In genomic region chr4:37762294-37763163, GRCh38 we compare ENCODE assay signal across 10 cellular contexts.
DNase-seq lines count a peak whose midpoint lies in the region; ATAC-seq and TF ChIP-seq lines count a peak whose summit lies in the region.
"Had no signal": no experiment of that assay in that cellular context is flagged by ENCODE, and none has a peak within 500 bp of the region (broad histone marks: within the 10 kb centered on the region; RNA-seq: fewer than 3 reads in every experiment).

No MANE protein-coding gene starts in this region.

- TF ChIP-seq CTCF in IMR-90 (conservative IDR thresholded peaks at IDR 0.05; ENCODE audit: low read depth, low read length) (no peak), colonic mucosa (IDR thresholded peaks at IDR 0.05) (no peak)

- POLR2A ChIA-PET in IMR-90 (lab: Charles Lee; ENCODE audit: unreplicated experiment): no interaction called here

- CTCF ChIA-PET in IMR-90 (lab: Yijun Ruan, JAX): no interaction called here
- CTCF ChIA-PET in activated naive CD4-positive, alpha-beta T cell treated with anti-CD3 and anti-CD28 coated beads, Interleukin-2, amount 10 ng/mL, durations not matched to agents 7 days and 5 days (lab: Charles Lee): interaction anchor here (1.1 kb wide), 1 partner anchor 160 kb away, joined by 4 read pairs; no protein-coding TSS in a partner anchor

- H3K27me3 ChIP-seq in IMR-90 (ENCODE audit: control insufficient read depth, insufficient read depth, low read length) (peaks cover 14% of the 10 kb centered on the region), mesendoderm (ENCODE audit: insufficient read depth, low read length, poor library complexity) (no peaks in the 10 kb centered on the region), colonic mucosa (no peaks in the 10 kb centered on the region)

- TF ChIP-seq POLR2A in IMR-90 (IDR thresholded peaks at IDR 0.05; ENCODE audit: low read depth, low read length): no peak

- H3K4me3 ChIP-seq in IMR-90 (ENCODE audit: insufficient read depth, low read depth, low read length) (no peak overlapping the region), mesendoderm (ENCODE audit: low read length) (no peak overlapping the region), colonic mucosa (no peak overlapping the region)

- H3K79me2 ChIP-seq in mesendoderm (ENCODE audit: control insufficient read depth, insufficient read depth, low read length): no peaks in the 10 kb centered on the region

- no peak overlapping the region for H2BK20ac ChIP-seq in IMR-90 (ENCODE audit: low read depth, low read length)

- 60% methylated on average over 1 of the region's 6 CpGs; no CpG with 5 or more reads in 1 of the 2 experiments for WGBS in IMR-90 (ENCODE audit: extremely low coverage in 2 of 2, insufficient read length in 1 of 2), 2 experiments
- no CpG with 5 or more reads among the region's 6 CpGs for WGBS in mesendoderm (ENCODE audit: extremely low coverage, insufficient coverage, low lambda C conversion rate)

- H3K23ac ChIP-seq in IMR-90 (ENCODE audit: low read depth, low read length) (no peak overlapping the region), mesendoderm (ENCODE audit: low read length) (no peak overlapping the region)

- H2BK15ac ChIP-seq in IMR-90 (ENCODE audit: low read depth, low read length): no peak overlapping the region
- H2BK15ac ChIP-seq in mesendoderm (replicated peaks; ENCODE audit: low read depth): no peak overlapping the region

- no peak for TF ChIP-seq RAD21 in IMR-90 (IDR thresholded peaks at IDR 0.05; ENCODE audit: low read length)

- H3K9ac ChIP-seq in IMR-90 (ENCODE audit: low read depth, low read length) (no peak overlapping the region), mesendoderm (ENCODE audit: low read length) (no peak overlapping the region), colonic mucosa (ENCODE audit: low read depth in 2 of 2, low read length in 2 of 2) (no peak overlapping the region)

- intact Hi-C loops in IMR-90 (cut with micrococcal nuclease): no loop called here
- intact Hi-C loops in colonic mucosa (cut with DNase I): no loop called here

- H2BK120ac ChIP-seq in IMR-90 (ENCODE audit: low read depth, low read length) (no peak overlapping the region), mesendoderm (ENCODE audit: low read depth, low read length) (no peak overlapping the region)

- in situ Hi-C loops in IMR-90 (cut with MboI; ENCODE audit: low sequenced_read_pairs): no loop called here

- DNase-seq in ELR (ENCODE audit: low read depth) (peak; percentile 54), IMR-90 (peak; percentile 36), mesendoderm (peak; percentile 47), NCI-H1092 (lab: John Stamatoyannopoulos, UW) (no peak), amniotic stem cell (lab: John Stamatoyannopoulos, UW) (no peak), colonic mucosa (no peak)
- peak; percentile 30 for DNase-seq in activated naive CD4-positive, alpha-beta T cell treated with anti-CD3 and anti-CD28 coated beads, Interleukin-2, amount 10 ng/mL, durations not matched to agents 7 days and 5 days
- DNase-seq: activated gamma-delta T cell treated with Interleukin-2 at 50 U/mL for 16 hours, SW 1271 had no signal

- H3K4me1 ChIP-seq in IMR-90 (ENCODE audit: control insufficient read depth, insufficient read depth, low read length) (peaks cover 2% of the 10 kb centered on the region; the same call in 1 of the 2 replicates), mesendoderm (ENCODE audit: control insufficient read depth, low read depth, low read length) (no peaks in the 10 kb centered on the region), colonic mucosa (no peaks in the 10 kb centered on the region)

- H3K18ac ChIP-seq in IMR-90 (ENCODE audit: low read depth, low read length): no peak overlapping the region
- H3K18ac ChIP-seq in mesendoderm (ENCODE audit: low read length): no peak overlapping the region

- H3K14ac ChIP-seq in IMR-90 (replicated peaks; ENCODE audit: low read depth, low read length): no peak overlapping the region

- H3K56ac ChIP-seq in IMR-90 (ENCODE audit: extremely low read depth, insufficient read depth, low read length) (no peak overlapping the region), mesendoderm (ENCODE audit: low read length) (no peak overlapping the region)

- no peak overlapping the region for H2AFZ ChIP-seq in IMR-90 (replicated peaks; ENCODE audit: low read length, poor library complexity)

- peaks cover 1% of the 10 kb centered on the region for H3K36me3 Mint-ChIP-seq in activated naive CD4-positive, alpha-beta T cell treated with anti-CD3 and anti-CD28 coated beads, Interleukin-2, amount 10 ng/mL, durations not matched to agents 7 days and 5 days
- H3K36me3 Mint-ChIP-seq: natural killer cell treated with Interleukin-12 subunit alpha and Interleukin-12 subunit beta and Interleukin-15 and Interleukin-18, amount 100 ng/mL, for 72 hours had no signal

- ATAC-seq in IMR-90 (ENCODE audit: low read depth): peak; percentile 51
- ATAC-seq: natural killer cell treated with Interleukin-12 subunit alpha and Interleukin-12 subunit beta and Interleukin-15 and Interleukin-18, amount 100 ng/mL, for 72 hours had no signal

- no peak overlapping the region for H3K4ac ChIP-seq in IMR-90 (ENCODE audit: low read depth, low read length)
- H3K4ac ChIP-seq in mesendoderm (ENCODE audit: low read depth, low read length): no peak overlapping the region

- dilution Hi-C loops in IMR-90 (cut with HindIII; ENCODE audit: low sequenced_read_pairs, unreplicated experiment): no loop called here

- H4K5ac ChIP-seq in IMR-90 (ENCODE audit: low read depth, low read length) (no peak overlapping the region), mesendoderm (ENCODE audit: low read length) (no peak overlapping the region)

- peak overlapping the region; percentile 40; the same call in 1 of the 2 replicates for H3K4me2 ChIP-seq in IMR-90 (ENCODE audit: low read depth, low read length)
- no peak overlapping the region for H3K4me2 ChIP-seq in mesendoderm (ENCODE audit: low read length)

- no peak overlapping the region for H3K4me3 Mint-ChIP-seq in activated naive CD4-positive, alpha-beta T cell treated with anti-CD3 and anti-CD28 coated beads, Interleukin-2, amount 10 ng/mL, durations not matched to agents 7 days and 5 days
- H3K4me3 Mint-ChIP-seq: natural killer cell treated with Interleukin-12 subunit alpha and Interleukin-12 subunit beta and Interleukin-15 and Interleukin-18, amount 100 ng/mL, for 72 hours had no signal

- H3K27ac Mint-ChIP-seq in activated naive CD4-positive, alpha-beta T cell treated with anti-CD3 and anti-CD28 coated beads, Interleukin-2, amount 10 ng/mL, durations not matched to agents 7 days and 5 days: no peak overlapping the region
- H3K27ac Mint-ChIP-seq: natural killer cell treated with Interleukin-12 subunit alpha and Interleukin-12 subunit beta and Interleukin-15 and Interleukin-18, amount 100 ng/mL, for 72 hours had no signal

- no peak overlapping the region for H3K27ac ChIP-seq in IMR-90 (ENCODE audit: insufficient read depth, low read length)
- H3K27ac ChIP-seq in mesendoderm (ENCODE audit: low read depth, low read length): no peak overlapping the region
- H3K27ac ChIP-seq in colonic mucosa: no peak overlapping the region

- no peak overlapping the region for H4K8ac ChIP-seq in IMR-90 (ENCODE audit: low read depth in 2 of 2, low read length in 2 of 2)
- no peak overlapping the region for H4K8ac ChIP-seq in mesendoderm (ENCODE audit: low read depth, low read length)

- H3K9me3 ChIP-seq in IMR-90 (ENCODE audit: control insufficient read depth, insufficient read depth, low read length) (no peaks in the 10 kb centered on the region), colonic mucosa (no peaks in the 10 kb centered on the region)

- H3K36me3 ChIP-seq in IMR-90 (ENCODE audit: control insufficient read depth, insufficient read depth, low read length) (no peaks in the 10 kb centered on the region), mesendoderm (ENCODE audit: control insufficient read depth, insufficient read depth, low read length) (no peaks in the 10 kb centered on the region), colonic mucosa (no peaks in the 10 kb centered on the region)

- no TSS peak for BruUV-seq in IMR-90 (replicated peaks; lab: Mats Ljungman, UMichigan)

- no peak overlapping the region for H2AK9ac ChIP-seq in IMR-90 (replicated peaks; ENCODE audit: low read depth, low read length, poor library complexity)

- H4K91ac ChIP-seq in IMR-90 (ENCODE audit: insufficient read depth, low read depth, low read length): no peak overlapping the region

- no peaks in the 10 kb centered on the region for H3K9me3 Mint-ChIP-seq in activated naive CD4-positive, alpha-beta T cell treated with anti-CD3 and anti-CD28 coated beads, Interleukin-2, amount 10 ng/mL, durations not matched to agents 7 days and 5 days
- H3K9me3 Mint-ChIP-seq: natural killer cell treated with Interleukin-12 subunit alpha and Interleukin-12 subunit beta and Interleukin-15 and Interleukin-18, amount 100 ng/mL, for 72 hours had no signal

- no peaks in the 10 kb centered on the region for H3K9me1 ChIP-seq in IMR-90 (ENCODE audit: insufficient read depth, low read length)

- H2BK5ac ChIP-seq in IMR-90 (ENCODE audit: low read depth, low read length, poor library complexity, severe bottlenecking) (no peak overlapping the region), mesendoderm (ENCODE audit: low read length) (no peak overlapping the region)

- peaks cover 4% of the 10 kb centered on the region for H3K4me1 Mint-ChIP-seq in activated naive CD4-positive, alpha-beta T cell treated with anti-CD3 and anti-CD28 coated beads, Interleukin-2, amount 10 ng/mL, durations not matched to agents 7 days and 5 days

- no peaks in the 10 kb centered on the region for H4K20me1 ChIP-seq in IMR-90 (ENCODE audit: insufficient read depth, low read length)

- H2AK5ac ChIP-seq in IMR-90 (ENCODE audit: low read depth, low read length) (no peak overlapping the region), mesendoderm (ENCODE audit: low read length) (no peak overlapping the region)

- no peaks in the 10 kb centered on the region for H3K27me3 Mint-ChIP-seq in activated naive CD4-positive, alpha-beta T cell treated with anti-CD3 and anti-CD28 coated beads, Interleukin-2, amount 10 ng/mL, durations not matched to agents 7 days and 5 days
- H3K27me3 Mint-ChIP-seq: natural killer cell treated with Interleukin-12 subunit alpha and Interleukin-12 subunit beta and Interleukin-15 and Interleukin-18, amount 100 ng/mL, for 72 hours had no signal

- no peaks in the 10 kb centered on the region for H3K79me1 ChIP-seq in IMR-90 (ENCODE audit: low read depth in 1 of 2, low read length in 2 of 2)
- no peaks in the 10 kb centered on the region for H3K79me1 ChIP-seq in mesendoderm (ENCODE audit: low read length)

TF ChIP-seq in IMR-90, 13 proteins besides CTCF, POLR2A, EP300 and RAD21 (continues in another document):
- TF ChIP-seq MAFK (IDR thresholded peaks at IDR 0.05; ENCODE audit: low read depth, low read length) (no peak), BHLHE40 (IDR thresholded peaks at IDR 0.05; ENCODE audit: low read depth, low read length) (no peak), MXI1 (IDR thresholded peaks at IDR 0.05; ENCODE audit: borderline replicate concordance, low read depth, low read length) (no peak), CEBPB (IDR thresholded peaks at IDR 0.05; ENCODE audit: low read depth, low read length) (no peak), RFX5 (IDR thresholded peaks at IDR 0.05; ENCODE audit: low read depth, low read length) (no peak)

Comparison
In these comparisons a context has a peak if more than half of its experiments do, and no peak if none do; other contexts are left out.
1. DNase-seq: peak in ELR (single experiment), IMR-90 (single experiment), activated naive CD4-positive, alpha-beta T cell treated with anti-CD3 and anti-CD28 coated beads, Interleukin-2, amount 10 ng/mL, durations not matched to agents 7 days and 5 days (single experiment) and mesendoderm (single experiment); none in NCI-H1092 (single experiment), amniotic stem cell (single experiment) and colonic mucosa (single experiment).